1 cellular context compared by ENCODE assay signal in the genomic region with DNA sequence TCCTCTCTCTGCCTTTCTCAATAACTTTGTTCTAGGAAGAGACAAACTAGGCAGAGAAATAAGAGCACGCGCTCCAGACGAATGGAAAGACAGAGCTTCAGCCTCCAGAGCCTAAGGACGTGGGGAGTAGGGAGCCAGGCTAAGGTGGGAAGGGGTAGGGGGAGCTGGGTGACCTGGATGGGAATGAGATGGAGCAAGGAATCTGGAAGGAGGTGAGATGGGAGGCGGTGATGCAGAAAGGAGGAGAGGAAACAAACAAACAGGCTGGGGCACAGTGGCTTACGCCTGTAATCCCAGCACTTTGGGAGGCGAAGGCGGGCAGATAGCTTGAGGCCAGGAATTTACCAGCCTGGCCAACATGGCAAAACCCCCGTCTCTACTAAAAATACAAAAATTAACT.
TF ChIP-seq lines count a peak whose summit lies in the region.

No MANE protein-coding gene starts in this region.

TF ChIP-seq in K562, 482 proteins besides CTCF, POLR2A, EP300 and RAD21:
- no peak for TF ChIP-seq TBL1XR1 (IDR thresholded peaks at IDR 0.05; ENCODE audit: low read length in 2 of 2)
- 0 out of 2 replicates have a peak, but pooled peaks have one; percentile 40 for TF ChIP-seq LARP7 (IDR thresholded peaks at IDR 0.05)
- TF ChIP-seq KHSRP (IDR thresholded peaks at IDR 0.05), result no peak
- no peak for TF ChIP-seq PML (IDR thresholded peaks at IDR 0.05; ENCODE audit: low read length)
- no peak for TF ChIP-seq ZNF274 (IDR thresholded peaks at IDR 0.05; ENCODE audit: borderline replicate concordance, low read depth, low read length)
- TF ChIP-seq, protein P1, sequence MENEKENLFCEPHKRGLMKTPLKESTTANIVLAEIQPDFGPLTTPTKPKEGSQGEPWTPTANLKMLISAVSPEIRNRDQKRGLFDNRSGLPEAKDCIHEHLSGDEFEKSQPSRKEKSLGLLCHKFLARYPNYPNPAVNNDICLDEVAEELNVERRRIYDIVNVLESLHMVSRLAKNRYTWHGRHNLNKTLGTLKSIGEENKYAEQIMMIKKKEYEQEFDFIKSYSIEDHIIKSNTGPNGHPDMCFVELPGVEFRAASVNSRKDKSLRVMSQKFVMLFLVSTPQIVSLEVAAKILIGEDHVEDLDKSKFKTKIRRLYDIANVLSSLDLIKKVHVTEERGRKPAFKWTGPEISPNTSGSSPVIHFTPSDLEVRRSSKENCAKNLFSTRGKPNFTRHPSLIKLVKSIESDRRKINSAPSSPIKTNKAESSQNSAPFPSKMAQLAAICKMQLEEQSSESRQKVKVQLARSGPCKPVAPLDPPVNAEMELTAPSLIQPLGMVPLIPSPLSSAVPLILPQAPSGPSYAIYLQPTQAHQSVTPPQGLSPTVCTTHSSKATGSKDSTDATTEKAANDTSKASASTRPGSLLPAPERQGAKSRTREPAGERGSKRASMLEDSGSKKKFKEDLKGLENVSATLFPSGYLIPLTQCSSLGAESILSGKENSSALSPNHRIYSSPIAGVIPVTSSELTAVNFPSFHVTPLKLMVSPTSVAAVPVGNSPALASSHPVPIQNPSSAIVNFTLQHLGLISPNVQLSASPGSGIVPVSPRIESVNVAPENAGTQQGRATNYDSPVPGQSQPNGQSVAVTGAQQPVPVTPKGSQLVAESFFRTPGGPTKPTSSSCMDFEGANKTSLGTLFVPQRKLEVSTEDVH (IDR thresholded peaks at IDR 0.05; ENCODE audit: low read depth, partially characterized antibody), result no peak
- no peak for TF ChIP-seq KDM2B (CRISPR knock-in tag; IDR thresholded peaks at IDR 0.05)
- 0 out of 2 replicates have a peak, but pooled peaks have one; percentile 4 for TF ChIP-seq GABPA (tag; conservative IDR thresholded peaks at IDR 0.05; ENCODE audit: low read depth)
- 0 out of 2 replicates have a peak, but pooled peaks have one; percentile 14 for TF ChIP-seq ZC3H8 (IDR thresholded peaks at IDR 0.05)
- TF ChIP-seq, protein P2, sequence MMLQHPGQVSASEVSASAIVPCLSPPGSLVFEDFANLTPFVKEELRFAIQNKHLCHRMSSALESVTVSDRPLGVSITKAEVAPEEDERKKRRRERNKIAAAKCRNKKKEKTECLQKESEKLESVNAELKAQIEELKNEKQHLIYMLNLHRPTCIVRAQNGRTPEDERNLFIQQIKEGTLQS (IDR thresholded peaks at IDR 0.05), result no peak
- TF ChIP-seq, protein P2 (CRISPR knock-in tag; conservative IDR thresholded peaks at IDR 0.05), result no peak
- TF ChIP-seq SMAD2 (IDR thresholded peaks at IDR 0.05; ENCODE audit: low read depth, low read length), result no peak
- TF ChIP-seq, protein P3, sequence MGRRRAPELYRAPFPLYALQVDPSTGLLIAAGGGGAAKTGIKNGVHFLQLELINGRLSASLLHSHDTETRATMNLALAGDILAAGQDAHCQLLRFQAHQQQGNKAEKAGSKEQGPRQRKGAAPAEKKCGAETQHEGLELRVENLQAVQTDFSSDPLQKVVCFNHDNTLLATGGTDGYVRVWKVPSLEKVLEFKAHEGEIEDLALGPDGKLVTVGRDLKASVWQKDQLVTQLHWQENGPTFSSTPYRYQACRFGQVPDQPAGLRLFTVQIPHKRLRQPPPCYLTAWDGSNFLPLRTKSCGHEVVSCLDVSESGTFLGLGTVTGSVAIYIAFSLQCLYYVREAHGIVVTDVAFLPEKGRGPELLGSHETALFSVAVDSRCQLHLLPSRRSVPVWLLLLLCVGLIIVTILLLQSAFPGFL (CRISPR knock-in tag; IDR thresholded peaks at IDR 0.05), result no peak
- no peak for TF ChIP-seq MCM2 (IDR thresholded peaks at IDR 0.05; ENCODE audit: low read depth)
- TF ChIP-seq CHD1 (IDR thresholded peaks at IDR 0.05; ENCODE audit: low read length), result no peak
- TF ChIP-seq DDX20 (tag; IDR thresholded peaks at IDR 0.05; ENCODE audit: low read depth), result no peak
- TF ChIP-seq JUND (IDR thresholded peaks at IDR 0.05; ENCODE audit: borderline replicate concordance, low read depth, low read length), result no peak
- no peak for TF ChIP-seq JUND (tag; IDR thresholded peaks at IDR 0.05; ENCODE audit: borderline replicate concordance, low read depth, low read length)
- no peak for TF ChIP-seq ZNF668 (CRISPR knock-in tag; IDR thresholded peaks at IDR 0.05)
- TF ChIP-seq TARDBP (IDR thresholded peaks at IDR 0.05), result no peak
- TF ChIP-seq IRF2 (CRISPR knock-in tag; IDR thresholded peaks at IDR 0.05), result no peak
- TF ChIP-seq, protein P4, sequence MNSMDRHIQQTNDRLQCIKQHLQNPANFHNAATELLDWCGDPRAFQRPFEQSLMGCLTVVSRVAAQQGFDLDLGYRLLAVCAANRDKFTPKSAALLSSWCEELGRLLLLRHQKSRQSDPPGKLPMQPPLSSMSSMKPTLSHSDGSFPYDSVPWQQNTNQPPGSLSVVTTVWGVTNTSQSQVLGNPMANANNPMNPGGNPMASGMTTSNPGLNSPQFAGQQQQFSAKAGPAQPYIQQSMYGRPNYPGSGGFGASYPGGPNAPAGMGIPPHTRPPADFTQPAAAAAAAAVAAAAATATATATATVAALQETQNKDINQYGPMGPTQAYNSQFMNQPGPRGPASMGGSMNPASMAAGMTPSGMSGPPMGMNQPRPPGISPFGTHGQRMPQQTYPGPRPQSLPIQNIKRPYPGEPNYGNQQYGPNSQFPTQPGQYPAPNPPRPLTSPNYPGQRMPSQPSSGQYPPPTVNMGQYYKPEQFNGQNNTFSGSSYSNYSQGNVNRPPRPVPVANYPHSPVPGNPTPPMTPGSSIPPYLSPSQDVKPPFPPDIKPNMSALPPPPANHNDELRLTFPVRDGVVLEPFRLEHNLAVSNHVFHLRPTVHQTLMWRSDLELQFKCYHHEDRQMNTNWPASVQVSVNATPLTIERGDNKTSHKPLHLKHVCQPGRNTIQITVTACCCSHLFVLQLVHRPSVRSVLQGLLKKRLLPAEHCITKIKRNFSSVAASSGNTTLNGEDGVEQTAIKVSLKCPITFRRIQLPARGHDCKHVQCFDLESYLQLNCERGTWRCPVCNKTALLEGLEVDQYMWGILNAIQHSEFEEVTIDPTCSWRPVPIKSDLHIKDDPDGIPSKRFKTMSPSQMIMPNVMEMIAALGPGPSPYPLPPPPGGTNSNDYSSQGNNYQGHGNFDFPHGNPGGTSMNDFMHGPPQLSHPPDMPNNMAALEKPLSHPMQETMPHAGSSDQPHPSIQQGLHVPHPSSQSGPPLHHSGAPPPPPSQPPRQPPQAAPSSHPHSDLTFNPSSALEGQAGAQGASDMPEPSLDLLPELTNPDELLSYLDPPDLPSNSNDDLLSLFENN (IDR thresholded peaks at IDR 0.05; ENCODE audit: low read depth in 2 of 2, low read length in 2 of 2), result no peak
- TF ChIP-seq FOXJ2 (tag; IDR thresholded peaks at IDR 0.05), result no peak
- TF ChIP-seq ZNF57 (CRISPR knock-in tag; IDR thresholded peaks at IDR 0.05), result no peak
- TF ChIP-seq FOXK1 (CRISPR knock-in tag; IDR thresholded peaks at IDR 0.05; ENCODE audit: borderline replicate concordance), result no peak
- 0 out of 2 replicates have a peak, but pooled peaks have one; percentile 9 for TF ChIP-seq SMARCA4 (IDR thresholded peaks at IDR 0.05)
- TF ChIP-seq CTBP1 (IDR thresholded peaks at IDR 0.05; ENCODE audit: borderline replicate concordance), result 0 out of 2 replicates have a peak, but pooled peaks have one; percentile 9
- TF ChIP-seq, protein P5, sequence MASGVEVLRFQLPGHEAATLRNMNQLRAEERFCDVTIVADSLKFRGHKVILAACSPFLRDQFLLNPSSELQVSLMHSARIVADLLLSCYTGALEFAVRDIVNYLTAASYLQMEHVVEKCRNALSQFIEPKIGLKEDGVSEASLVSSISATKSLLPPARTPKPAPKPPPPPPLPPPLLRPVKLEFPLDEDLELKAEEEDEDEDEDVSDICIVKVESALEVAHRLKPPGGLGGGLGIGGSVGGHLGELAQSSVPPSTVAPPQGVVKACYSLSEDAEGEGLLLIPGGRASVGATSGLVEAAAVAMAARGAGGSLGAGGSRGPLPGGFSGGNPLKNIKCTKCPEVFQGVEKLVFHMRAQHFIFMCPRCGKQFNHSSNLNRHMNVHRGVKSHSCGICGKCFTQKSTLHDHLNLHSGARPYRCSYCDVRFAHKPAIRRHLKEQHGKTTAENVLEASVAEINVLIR (CRISPR knock-in tag; IDR thresholded peaks at IDR 0.05), result no peak
- no peak for TF ChIP-seq CBX1 (IDR thresholded peaks at IDR 0.05; ENCODE audit: low read depth)
- TF ChIP-seq SMARCA5 (IDR thresholded peaks at IDR 0.05), result 0 out of 2 replicates have a peak, but pooled peaks have one; percentile 13
- TF ChIP-seq TRIM28 (IDR thresholded peaks at IDR 0.05), result no peak; the same call in 1 of the 2 replicates
- no peak for TF ChIP-seq KDM1A (IDR thresholded peaks at IDR 0.05)
- no peak for TF ChIP-seq MEIS2 (IDR thresholded peaks at IDR 0.05; ENCODE audit: partially characterized antibody)
- no peak for TF ChIP-seq NFIC (IDR thresholded peaks at IDR 0.05)
- TF ChIP-seq CXXC5 (CRISPR knock-in tag; IDR thresholded peaks at IDR 0.05), result no peak
- TF ChIP-seq NBN (IDR thresholded peaks at IDR 0.05; ENCODE audit: low read depth), result peak; percentile 14; the same call in 1 of the 2 replicates
- 0 out of 2 replicates have a peak, but pooled peaks have one; percentile 0 for TF ChIP-seq ZNF644 (tag; IDR thresholded peaks at IDR 0.05; ENCODE audit: low read depth)
- TF ChIP-seq ZNF316 (IDR thresholded peaks at IDR 0.05), result 0 out of 2 replicates have a peak, but pooled peaks have one; percentile 1
- TF ChIP-seq HDGF (IDR thresholded peaks at IDR 0.05), result 0 out of 2 replicates have a peak, but pooled peaks have one; percentile 47
